In genomic region chr9:131049829-131050715, GRCh38 we compare ENCODE assay signal across 1 cellular context.
TF ChIP-seq lines count a peak whose summit lies in the region.

No MANE protein-coding gene starts in this region.

TF ChIP-seq in K562, 482 proteins besides CTCF, POLR2A, EP300 and RAD21 (continued from another document):
- TF ChIP-seq HMGXB4 (CRISPR knock-in tag; IDR thresholded peaks at IDR 0.05) (peak; percentile 81; the same call in 1 of the 2 replicates), MLX (CRISPR knock-in tag; conservative IDR thresholded peaks at IDR 0.05) (0 out of 4 replicates have a peak, but pooled peaks of 1 of the 2 experiments have one; percentile 52), BRD9 (IDR thresholded peaks at IDR 0.05; ENCODE audit: low read depth, partially characterized antibody) (no peak), CREM (IDR thresholded peaks at IDR 0.05; ENCODE audit: low read depth) (no peak)
